ENCODE assay signal across 8 cellular contexts in the genomic region with DNA sequence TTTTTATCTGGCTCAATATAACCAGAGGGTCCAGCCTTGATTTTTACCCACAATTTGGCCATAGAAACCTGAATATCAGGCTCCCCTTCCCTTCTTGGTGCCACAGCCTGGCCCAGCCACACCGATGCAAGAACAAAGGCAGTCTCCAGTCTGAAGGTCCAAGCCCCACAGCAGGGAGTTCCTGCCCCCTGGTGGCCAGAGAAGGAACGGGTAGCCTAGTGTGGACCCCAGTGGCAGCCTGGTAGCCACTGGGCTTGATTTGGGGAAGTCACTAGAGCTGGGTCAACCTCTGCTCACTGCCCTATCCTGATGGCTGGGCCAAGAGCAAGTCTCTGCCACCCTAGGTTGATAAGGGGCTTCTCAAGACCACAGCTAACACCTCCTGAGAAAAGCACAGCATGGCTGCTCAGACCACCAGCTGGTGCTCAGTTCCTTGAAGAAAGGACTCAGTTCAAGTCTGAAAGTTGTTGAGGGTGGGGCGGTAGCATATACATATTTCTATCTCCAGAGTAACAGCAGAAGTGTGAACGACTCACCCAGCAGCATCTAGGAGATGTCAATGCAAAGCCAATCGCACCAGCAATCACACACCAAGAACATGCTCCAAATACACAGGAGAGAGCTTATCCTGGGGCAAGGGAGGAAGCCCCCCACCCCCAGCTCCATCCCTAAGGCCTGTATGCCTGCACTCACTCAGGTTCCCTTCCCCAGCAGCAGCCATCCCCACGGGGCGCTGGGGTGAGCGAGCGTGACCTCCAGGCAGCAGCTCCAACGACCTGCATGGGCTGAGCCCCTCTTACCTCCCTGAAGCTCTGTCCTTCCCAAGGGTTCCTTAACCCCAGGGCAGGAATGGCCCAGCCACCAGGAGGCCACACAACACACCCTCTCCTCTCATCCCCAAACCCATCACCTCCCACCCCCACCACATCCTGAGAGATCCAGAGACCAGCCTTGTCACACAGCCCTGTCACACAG. TPM values are rescaled to one million over a fixed set of nuclear protein-coding genes. Genes with fewer than 3 reads are reported as not detected.
DNase-seq lines count a peak whose midpoint lies in the region; ATAC-seq, FAIRE-seq and TF ChIP-seq lines count a peak whose summit lies in the region.

No MANE protein-coding gene starts in this region.

- H3K4me1 Mint-ChIP-seq in GM23338, result peaks cover 7% of the 10 kb centered on the region

- no peak for FAIRE-seq in kidney (lab: Jason Lieb, UNC)

- H3K27me3 ChIP-seq in GM23338 (ENCODE audit: insufficient read depth), result no peaks in the 10 kb centered on the region

- peaks cover 20% of the 10 kb centered on the region; the same call in 2 of the 3 replicates for H3K36me3 Mint-ChIP-seq in GM23338 (ENCODE audit: low read depth)

- no peak overlapping the region for H3K27ac ChIP-seq in GM23338 (ENCODE audit: low read depth)
- H3K27ac ChIP-seq in kidney (ENCODE audit: low read depth in 2 of 2, low read length in 2 of 2), result no peak overlapping the region

- H3K9me3 Mint-ChIP-seq in GM23338, result no peaks in the 10 kb centered on the region

- no peaks in the 10 kb centered on the region for H3K9me3 ChIP-seq in kidney (ENCODE audit: control insufficient read depth in 1 of 2, low read length in 2 of 2)

- DNase-seq in CMK (ENCODE audit: low read depth), result peak; percentile 68
- DNase-seq in GM23338 (ENCODE audit: low spot score), result peak; percentile 90
- DNase-seq in NCI-H2196 treated with DMSO at 0.1 percent for 48 hours (lab: John Stamatoyannopoulos, UW; ENCODE audit: unreplicated experiment), result peak; percentile 22
- peak; percentile 71 for DNase-seq in central memory CD4-positive, alpha-beta T cell
- DNase-seq in kidney, result peak; percentile 92
- DNase-seq in stimulated activated CD4-positive, alpha-beta T cell treated with anti-CD3 and anti-CD28 coated beads, Interleukin-1b, Interleukin-23, amount 100 ng/mL, for 4 hours (ENCODE audit: low read depth in 2 of 2), result peak; percentile 81 to 82

- no peak overlapping the region for H3K4me3 Mint-ChIP-seq in GM23338

- no peak overlapping the region for H3K9ac ChIP-seq in kidney (ENCODE audit: low read length in 2 of 2)

- TF ChIP-seq CTCF in GM23338 (conservative IDR thresholded peaks at IDR 0.05; ENCODE audit: low read depth in 2 of 2) (peak; percentile 98 to 99), kidney (IDR thresholded peaks at IDR 0.05; ENCODE audit: borderline replicate concordance, extremely low read depth, insufficient read depth) (peak; percentile 95)

- H3K79me2 ChIP-seq in GM23338 (replicated peaks; ENCODE audit: insufficient read depth), result peaks cover 7% of the 10 kb centered on the region

- H3K27ac Mint-ChIP-seq in GM23338, result peak overlapping the region; percentile 79

- H3K4me1 ChIP-seq in GM23338 (ENCODE audit: insufficient read depth) (no peaks in the 10 kb centered on the region), kidney (ENCODE audit: control insufficient read depth in 1 of 2, insufficient read depth in 1 of 2, low read depth in 1 of 2, low read length in 2 of 2) (peaks cover 0 to 3% of the 10 kb centered on the region in 2 donors)

- no peak overlapping the region for H3K4me2 ChIP-seq in GM23338

- H3K36me3 ChIP-seq in GM23338 (ENCODE audit: insufficient read depth) (peaks cover 14% of the 10 kb centered on the region; the same call in 1 of the 2 replicates), kidney (ENCODE audit: control insufficient read depth in 1 of 2, insufficient read depth in 2 of 2, low read length in 2 of 2) (no peaks in the 10 kb centered on the region)

- intact Hi-C loops in kidney (cut with DNase I), result loop anchor here (5.0 kb wide), 1 partner anchor 87 kb away; no protein-coding TSS in a partner anchor

- H3K27me3 Mint-ChIP-seq in GM23338 (ENCODE audit: insufficient read depth, low read depth, poor library complexity), result peaks cover 9% of the 10 kb centered on the region

- H3K9me2 ChIP-seq in GM23338 (ENCODE audit: insufficient read depth), result no peaks in the 10 kb centered on the region

- no peak overlapping the region for H2AFZ ChIP-seq in GM23338

- H3K4me3 ChIP-seq in GM23338 (no peak overlapping the region), kidney (ENCODE audit: low read length in 2 of 2) (no peak overlapping the region)

- H4K20me1 ChIP-seq in GM23338 (replicated peaks; ENCODE audit: insufficient read depth), result no peaks in the 10 kb centered on the region

- ATAC-seq in GM23338, result peak; percentile 96
- ATAC-seq in activated CD4-positive, CD25-positive, alpha-beta regulatory T cell treated with anti-CD3 and anti-CD28 coated beads, Interleukin-2, amount 50 U/mL, for 24 hours, result peak; percentile 88 to 97
- ATAC-seq in HG03045 (IDR thresholded peaks at IDR 0.05; ENCODE audit: unreplicated experiment), result no peak

- 0 out of 2 replicates have a peak, but pooled peaks cover 11% of the 10 kb centered on the region for H3F3A ChIP-seq in GM23338 (replicated peaks; ENCODE audit: low read depth)

TF ChIP-seq in GM23338, 12 proteins besides CTCF, POLR2A, EP300 and RAD21 (continues in another document):
- TF ChIP-seq, protein P1, sequence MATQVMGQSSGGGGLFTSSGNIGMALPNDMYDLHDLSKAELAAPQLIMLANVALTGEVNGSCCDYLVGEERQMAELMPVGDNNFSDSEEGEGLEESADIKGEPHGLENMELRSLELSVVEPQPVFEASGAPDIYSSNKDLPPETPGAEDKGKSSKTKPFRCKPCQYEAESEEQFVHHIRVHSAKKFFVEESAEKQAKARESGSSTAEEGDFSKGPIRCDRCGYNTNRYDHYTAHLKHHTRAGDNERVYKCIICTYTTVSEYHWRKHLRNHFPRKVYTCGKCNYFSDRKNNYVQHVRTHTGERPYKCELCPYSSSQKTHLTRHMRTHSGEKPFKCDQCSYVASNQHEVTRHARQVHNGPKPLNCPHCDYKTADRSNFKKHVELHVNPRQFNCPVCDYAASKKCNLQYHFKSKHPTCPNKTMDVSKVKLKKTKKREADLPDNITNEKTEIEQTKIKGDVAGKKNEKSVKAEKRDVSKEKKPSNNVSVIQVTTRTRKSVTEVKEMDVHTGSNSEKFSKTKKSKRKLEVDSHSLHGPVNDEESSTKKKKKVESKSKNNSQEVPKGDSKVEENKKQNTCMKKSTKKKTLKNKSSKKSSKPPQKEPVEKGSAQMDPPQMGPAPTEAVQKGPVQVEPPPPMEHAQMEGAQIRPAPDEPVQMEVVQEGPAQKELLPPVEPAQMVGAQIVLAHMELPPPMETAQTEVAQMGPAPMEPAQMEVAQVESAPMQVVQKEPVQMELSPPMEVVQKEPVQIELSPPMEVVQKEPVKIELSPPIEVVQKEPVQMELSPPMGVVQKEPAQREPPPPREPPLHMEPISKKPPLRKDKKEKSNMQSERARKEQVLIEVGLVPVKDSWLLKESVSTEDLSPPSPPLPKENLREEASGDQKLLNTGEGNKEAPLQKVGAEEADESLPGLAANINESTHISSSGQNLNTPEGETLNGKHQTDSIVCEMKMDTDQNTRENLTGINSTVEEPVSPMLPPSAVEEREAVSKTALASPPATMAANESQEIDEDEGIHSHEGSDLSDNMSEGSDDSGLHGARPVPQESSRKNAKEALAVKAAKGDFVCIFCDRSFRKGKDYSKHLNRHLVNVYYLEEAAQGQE (IDR thresholded peaks at IDR 0.05; ENCODE audit: unreplicated experiment), result no peak
- TF ChIP-seq CREB1 (CRISPR knock-in tag; IDR thresholded peaks at IDR 0.05; ENCODE audit: low read depth) (no peak), POLR2AphosphoS5 (IDR thresholded peaks at IDR 0.05; ENCODE audit: low read depth) (no peak), JUNB (IDR thresholded peaks at IDR 0.05; ENCODE audit: unreplicated experiment) (no peak), EZH2 (IDR thresholded peaks at IDR 0.05; ENCODE audit: low read depth, unreplicated experiment) (no peak), ZNF114 (CRISPR knock-in tag; IDR thresholded peaks at IDR 0.05) (no peak), ZNF331 (CRISPR knock-in tag; IDR thresholded peaks at IDR 0.05; ENCODE audit: low read depth) (no peak), NANOG (IDR thresholded peaks at IDR 0.05; ENCODE audit: borderline replicate concordance) (no peak), STAT1 (IDR thresholded peaks at IDR 0.05; ENCODE audit: unreplicated experiment) (no peak)
- TF ChIP-seq, protein P2, sequence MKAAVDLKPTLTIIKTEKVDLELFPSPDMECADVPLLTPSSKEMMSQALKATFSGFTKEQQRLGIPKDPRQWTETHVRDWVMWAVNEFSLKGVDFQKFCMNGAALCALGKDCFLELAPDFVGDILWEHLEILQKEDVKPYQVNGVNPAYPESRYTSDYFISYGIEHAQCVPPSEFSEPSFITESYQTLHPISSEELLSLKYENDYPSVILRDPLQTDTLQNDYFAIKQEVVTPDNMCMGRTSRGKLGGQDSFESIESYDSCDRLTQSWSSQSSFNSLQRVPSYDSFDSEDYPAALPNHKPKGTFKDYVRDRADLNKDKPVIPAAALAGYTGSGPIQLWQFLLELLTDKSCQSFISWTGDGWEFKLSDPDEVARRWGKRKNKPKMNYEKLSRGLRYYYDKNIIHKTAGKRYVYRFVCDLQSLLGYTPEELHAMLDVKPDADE (IDR thresholded peaks at IDR 0.05), result no peak

RNA-seq across cellular contexts. Expression of a gene that starts 7.6 kb away (rescaled TPM):
- total RNA-seq in GM23338 (2014; rRNA removed; shearing (Covaris generic)), result 15.0 and 22.9 TPM in 2 replicates
- polyA plus RNA-seq in GM23338 (2016; fragmentation: Nextera tagmentation; extraction: Ambion mirVana) (7.6 and 8.6 TPM in 2 replicates), kidney (ENCODE audit: insufficient read depth, low read depth, low replicate concordance) (2.1 TPM)
- total RNA-seq in kidney, result 4.6 TPM

RNA-seq across cellular contexts. Expression of a gene that starts 14.6 kb away (rescaled TPM):
- total RNA-seq in GM23338 (2014; rRNA removed; shearing (Covaris generic)), result 0.12 and 0.17 TPM in 2 replicates
- not detected in 2 replicates for polyA plus RNA-seq in GM23338 (2016; fragmentation: Nextera tagmentation; extraction: Ambion mirVana)
- not detected for total RNA-seq in kidney
- not detected for polyA plus RNA-seq in kidney (ENCODE audit: insufficient read depth, low read depth, low replicate concordance)

RNA-seq across cellular contexts. Expression of a gene that starts 45.0 kb away (rescaled TPM):
- 148 and 166 TPM in 2 replicates for total RNA-seq in GM23338 (2014; rRNA removed; shearing (Covaris generic))
- 146 and 167 TPM in 2 replicates for polyA plus RNA-seq in GM23338 (2016; fragmentation: Nextera tagmentation; extraction: Ambion mirVana)
- total RNA-seq in kidney, result 214 TPM
- 157 TPM for polyA plus RNA-seq in kidney (ENCODE audit: insufficient read depth, low read depth, low replicate concordance)

RNA-seq across cellular contexts. Expression of a gene that starts 46.1 kb away (rescaled TPM):
- total RNA-seq in GM23338 (2014; rRNA removed; shearing (Covaris generic)), result 5.2 and 7.9 TPM in 2 replicates
- polyA plus RNA-seq in GM23338 (2016; fragmentation: Nextera tagmentation; extraction: Ambion mirVana) (3.0 and 4.0 TPM in 2 replicates), kidney (ENCODE audit: insufficient read depth, low read depth, low replicate concordance) (14.4 TPM)
- total RNA-seq in kidney, result 13.1 TPM

Comparison
In these comparisons a context has a peak if more than half of its experiments do, and no peak if none do; other contexts are left out.
1. DNase-seq: peak in every context shown above with its lines; median percentile 92 in kidney; 90 in GM23338; 82 in stimulated activated CD4-positive, alpha-beta T cell treated with anti-CD3 and anti-CD28 coated beads, Interleukin-1b, Interleukin-23, amount 100 ng/mL, for 4 hours; 71 in central memory CD4-positive, alpha-beta T cell; 68 in CMK; 22 in NCI-H2196 treated with DMSO at 0.1 percent for 48 hours.